ENCODE assay signal across 13 cellular contexts in the genomic region with DNA sequence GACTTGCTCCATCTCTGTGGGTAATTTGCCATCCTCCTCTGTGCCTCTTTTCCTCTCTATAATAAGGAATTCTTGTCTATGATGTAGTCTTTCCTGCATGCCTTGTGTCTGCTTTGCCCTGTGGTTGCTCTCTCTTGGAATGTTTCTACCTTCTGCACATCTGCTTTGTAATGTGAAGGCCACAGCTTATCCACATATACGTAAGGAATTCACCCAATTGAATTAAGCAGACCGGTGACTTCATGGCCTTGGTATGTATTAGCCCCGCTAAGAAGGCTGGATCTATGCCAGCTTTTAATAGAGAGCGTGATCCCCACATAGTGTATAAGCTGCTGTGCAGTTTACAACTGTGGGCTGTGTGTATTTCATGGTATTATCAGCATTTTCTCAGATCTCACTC.
DNase-seq lines count a peak whose midpoint lies in the region; ATAC-seq, FAIRE-seq and TF ChIP-seq lines count a peak whose summit lies in the region.
"Had no signal": no experiment of that assay in that cellular context is flagged by ENCODE, and none has a peak within 500 bp of the region (broad histone marks: within the 10 kb centered on the region; RNA-seq: fewer than 3 reads in every experiment).

No MANE protein-coding gene starts in this region.

- H3K4me3 Mint-ChIP-seq in type B pancreatic cell: no peak overlapping the region
- no peak overlapping the region for H3K4me3 Mint-ChIP-seq in T-helper 2 cell treated with Interferon-gamma antibody and Interleukin-4, amounts not matched to agents 5 μg/mL and 100 μg/mL, for 36 hours

- H3K27me3 Mint-ChIP-seq in type B pancreatic cell: no peaks in the 10 kb centered on the region
- H3K27me3 Mint-ChIP-seq in T-helper 2 cell treated with Interferon-gamma antibody and Interleukin-4, amounts not matched to agents 5 μg/mL and 100 μg/mL, for 36 hours (ENCODE audit: low read depth): no peaks in the 10 kb centered on the region

- peaks cover 13% of the 10 kb centered on the region for H3K4me1 Mint-ChIP-seq in type B pancreatic cell (ENCODE audit: unreplicated experiment)
- H3K4me1 Mint-ChIP-seq in T-helper 2 cell treated with Interferon-gamma antibody and Interleukin-4, amounts not matched to agents 5 μg/mL and 100 μg/mL, for 36 hours (ENCODE audit: low read depth): no peaks in the 10 kb centered on the region

- H3K9me3 ChIP-seq in cardiac muscle cell (ENCODE audit: low read depth) (no peaks in the 10 kb centered on the region), right atrium auricular region (no peaks in the 10 kb centered on the region)

- no peaks in the 10 kb centered on the region for H3K27me3 ChIP-seq in cardiac muscle cell
- no peaks in the 10 kb centered on the region for H3K27me3 ChIP-seq in right atrium auricular region

- H3K4me1 ChIP-seq in cardiac muscle cell (ENCODE audit: low read depth): no peaks in the 10 kb centered on the region
- H3K4me1 ChIP-seq in right atrium auricular region: no peaks in the 10 kb centered on the region

- no peak for FAIRE-seq in frontal cortex (lab: Jason Lieb, UNC)

- no peak overlapping the region for H3K27ac ChIP-seq in cardiac muscle cell
- H3K27ac ChIP-seq in right atrium auricular region: no peak overlapping the region

- H3K4me3 ChIP-seq in cardiac muscle cell (no peak overlapping the region), right atrium auricular region (no peak overlapping the region), fibroblast of pulmonary artery (replicated peaks; ENCODE audit: low read depth, low read length) (no peak overlapping the region)

- peak overlapping the region; percentile 49 for H3K27ac Mint-ChIP-seq in type B pancreatic cell
- no peak overlapping the region for H3K27ac Mint-ChIP-seq in T-helper 2 cell treated with Interferon-gamma antibody and Interleukin-4, amounts not matched to agents 5 μg/mL and 100 μg/mL, for 36 hours

- DNase-seq in cardiac muscle cell (ENCODE audit: low read depth in 1 of 2, low spot score in 1 of 2) (peak; percentile 22 to 84), right atrium auricular region (ENCODE audit: low spot score) (no peak), SK-N-DZ (ENCODE audit: low spot score) (peak; percentile 35), fibroblast of pulmonary artery (ENCODE audit: low read depth) (peak; percentile 74), type B pancreatic cell (ENCODE audit: extremely low spot score, unreplicated experiment) (no peak), frontal cortex (ENCODE audit: low spot score in 2 of 2) (no peak)
- no peak for DNase-seq in T-helper 2 cell treated with Interferon-gamma antibody and Interleukin-4, amounts not matched to agents 5 μg/mL and 100 μg/mL, for 36 hours (ENCODE audit: low spot score)
- DNase-seq: activated CD4-positive, alpha-beta T cell treated with anti-CD3 and anti-CD28 coated beads for 1 hour; activated naive CD4-positive, alpha-beta T cell; AML-193; NCI-H1694 treated with DMSO at 0.1 percent for 48 hours had no signal

- no peaks in the 10 kb centered on the region for H3K9me3 Mint-ChIP-seq in type B pancreatic cell
- H3K9me3 Mint-ChIP-seq in T-helper 2 cell treated with Interferon-gamma antibody and Interleukin-4, amounts not matched to agents 5 μg/mL and 100 μg/mL, for 36 hours: no peaks in the 10 kb centered on the region

- no peaks in the 10 kb centered on the region for H3K36me3 Mint-ChIP-seq in type B pancreatic cell
- no peaks in the 10 kb centered on the region for H3K36me3 Mint-ChIP-seq in T-helper 2 cell treated with Interferon-gamma antibody and Interleukin-4, amounts not matched to agents 5 μg/mL and 100 μg/mL, for 36 hours (ENCODE audit: low read depth)

- ATAC-seq in GM19023 (IDR thresholded peaks at IDR 0.05; ENCODE audit: unreplicated experiment): no peak
- ATAC-seq: left lobe of liver had no signal

- no peak for TF ChIP-seq CTCF in cardiac muscle cell (IDR thresholded peaks at IDR 0.05; ENCODE audit: low read depth, low read length)
- TF ChIP-seq CTCF in right atrium auricular region (IDR thresholded peaks at IDR 0.05): no peak
- TF ChIP-seq CTCF in fibroblast of pulmonary artery (IDR thresholded peaks at IDR 0.05; ENCODE audit: low read length, missing control alignments): no peak
- TF ChIP-seq CTCF in type B pancreatic cell (conservative IDR thresholded peaks at IDR 0.05): no peak

- H3K36me3 ChIP-seq in cardiac muscle cell (no peaks in the 10 kb centered on the region), right atrium auricular region (no peaks in the 10 kb centered on the region)

Comparison
In these comparisons a context has a peak if more than half of its experiments do, and no peak if none do; other contexts are left out.
1. DNase-seq: peak in cardiac muscle cell (2 of 2), SK-N-DZ (single experiment) and fibroblast of pulmonary artery (single experiment); none in right atrium auricular region (single experiment), type B pancreatic cell (single experiment), frontal cortex (0 of 2) and T-helper 2 cell treated with Interferon-gamma antibody and Interleukin-4, amounts not matched to agents 5 μg/mL and 100 μg/mL, for 36 hours (single experiment).